ENCODE assay signal across 1 cellular context in the genomic region with DNA sequence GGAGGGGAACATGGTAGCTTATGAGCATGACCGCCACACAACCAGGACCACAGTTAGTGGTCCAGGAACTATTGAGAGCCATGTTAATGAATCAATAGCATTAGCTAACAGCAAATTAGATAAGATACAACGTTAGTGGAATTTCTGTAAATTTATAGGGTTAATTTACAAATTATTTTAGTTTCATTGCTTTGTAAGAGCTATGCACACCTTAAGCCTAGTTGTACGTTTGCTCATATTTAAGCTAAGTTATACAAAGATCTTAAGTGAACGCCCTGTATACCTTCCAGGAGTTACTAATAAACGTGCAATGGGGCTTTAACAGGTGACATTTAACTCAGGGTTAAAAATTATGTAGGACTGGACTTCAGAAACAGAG.
TF ChIP-seq lines count a peak whose summit lies in the region.

No MANE protein-coding gene starts in this region.

TF ChIP-seq in endothelial cell of umbilical vein, 7 proteins besides CTCF, POLR2A, EP300 and RAD21:
- TF ChIP-seq MYC (IDR thresholded peaks at IDR 0.05; ENCODE audit: low read depth, low read length) (no peak), JUN (IDR thresholded peaks at IDR 0.05; ENCODE audit: borderline replicate concordance, insufficient read depth, insufficient read length, low read depth) (no peak), EZH2 (IDR thresholded peaks at IDR 0.05; ENCODE audit: borderline replicate concordance, low read depth, low read length, severe bottlenecking) (no peak), POLR2AphosphoS5 (IDR thresholded peaks at IDR 0.05; ENCODE audit: insufficient read depth, low read depth, low read length) (no peak), GATA2 (IDR thresholded peaks at IDR 0.05; ENCODE audit: insufficient read depth, insufficient read length, low read depth, low read length) (no peak), FOS (IDR thresholded peaks at IDR 0.05; ENCODE audit: borderline replicate concordance, insufficient read depth, low read length) (no peak)
- TF ChIP-seq, protein P1, sequence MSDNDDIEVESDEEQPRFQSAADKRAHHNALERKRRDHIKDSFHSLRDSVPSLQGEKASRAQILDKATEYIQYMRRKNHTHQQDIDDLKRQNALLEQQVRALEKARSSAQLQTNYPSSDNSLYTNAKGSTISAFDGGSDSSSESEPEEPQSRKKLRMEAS (IDR thresholded peaks at IDR 0.05; ENCODE audit: insufficient read depth, insufficient read length), result no peak
TF ChIP-seq in endothelial cell of umbilical vein: peak in this region for 0.
